8 cellular contexts compared by ENCODE assay signal in genomic region chr15:90389513-90389912, GRCh38. TPM values are rescaled to one million over a fixed set of nuclear protein-coding genes. Genes with fewer than 3 reads are reported as not detected.
DNase-seq lines count a peak whose midpoint lies in the region; ATAC-seq, FAIRE-seq and TF ChIP-seq lines count a peak whose summit lies in the region.

No MANE protein-coding gene starts in this region.

- H3K4me1 ChIP-seq in heart left ventricle (peaks cover 4 to 61% (median 49%) of the 10 kb centered on the region in 12 donors), mammary epithelial cell (ENCODE audit: insufficient read depth, low read length) (peaks cover 21% of the 10 kb centered on the region), mucosa of rectum (ENCODE audit: control insufficient read depth in 2 of 2, insufficient read depth in 2 of 2, low read length in 2 of 2) (peaks cover 34 to 50% of the 10 kb centered on the region in 2 donors), urinary bladder (ENCODE audit: insufficient read depth) (peaks cover 1% of the 10 kb centered on the region)

- H3K9ac ChIP-seq in mammary epithelial cell (ENCODE audit: insufficient read depth, low read length) (peak overlapping the region; percentile 98), mucosa of rectum (ENCODE audit: low read depth in 1 of 2, low read length in 2 of 2) (peak overlapping the region; percentile 52 to 99)

- H3K4me2 ChIP-seq in mammary epithelial cell (ENCODE audit: insufficient read depth, low read depth, low read length) = peak overlapping the region; percentile 84

- no TSS peak for BruUV-seq in mammary epithelial cell (replicated peaks; lab: Mats Ljungman, UMichigan)

- peak overlapping the region in 7 of 12 donors; percentile 94 to 100 (median 99) for H3K27ac ChIP-seq in heart left ventricle
- H3K27ac ChIP-seq in mammary epithelial cell (ENCODE audit: insufficient read depth, low read depth, low read length) = peak overlapping the region; percentile 89
- H3K27ac ChIP-seq in mucosa of rectum (ENCODE audit: low read depth in 2 of 2, low read length in 2 of 2) = peak overlapping the region in 1 of 2 donors; percentile 95
- H3K27ac ChIP-seq in urinary bladder (ENCODE audit: low read depth) = no peak overlapping the region

- dilution Hi-C loops in mammary epithelial cell (cut with HindIII; ENCODE audit: low sequenced_read_pairs) = no loop called here

- peaks cover 65% of the 10 kb centered on the region for H3K79me2 ChIP-seq in mammary epithelial cell (ENCODE audit: insufficient read depth, low read length)

- H3K27me3 ChIP-seq in heart left ventricle (no peaks in the 10 kb centered on the region), mammary epithelial cell (ENCODE audit: insufficient read depth, low read length) (no peaks in the 10 kb centered on the region), mucosa of rectum (ENCODE audit: control insufficient read depth in 2 of 2, insufficient read depth in 2 of 2, low read length in 2 of 2) (no peaks in the 10 kb centered on the region)

- intact Hi-C loops in heart left ventricle (cut with DNase I) (loop anchor here in 6 of 10 donors (1.0 to 5.0 kb wide), 5 partner anchors 15 to 74 kb away; no protein-coding TSS in a partner anchor), Right ventricle myocardium inferior (cut with DNase I) (loop anchor here (2.0 to 5.0 kb wide), 2 partner anchors 27 to 33 kb away; no protein-coding TSS in a partner anchor), mammary epithelial cell (cut with micrococcal nuclease) (loop anchor here (2.0 to 5.0 kb wide), 5 partner anchors 23 to 247 kb away; partner anchors contain the start of gene ZNF774)

- H3K4me3 ChIP-seq in heart left ventricle = peak overlapping the region in 11 of 12 donors; percentile 76 to 100 (median 94)
- H3K4me3 ChIP-seq in mammary epithelial cell (replicated peaks in 1 of 3; ENCODE audit: insufficient read depth in 1 of 3, low read depth in 2 of 3, low read length in 3 of 3) = peak overlapping the region; percentile 56 to 100 (median 99)
- H3K4me3 ChIP-seq in mucosa of rectum (ENCODE audit: low read length in 2 of 2) = peak overlapping the region; percentile 97 to 98
- peak overlapping the region; percentile 83 for H3K4me3 ChIP-seq in urinary bladder (ENCODE audit: low read depth, low read length)

- in situ Hi-C loops in mammary epithelial cell (cut with MboI; ENCODE audit: low sequenced_read_pairs in 2 of 2) = no loop called here

- H3K36me3 ChIP-seq in heart left ventricle (peaks cover 0 to 40% (median 27%) of the 10 kb centered on the region in 9 donors), mammary epithelial cell (ENCODE audit: insufficient read depth, low read length) (peaks cover 15% of the 10 kb centered on the region), mucosa of rectum (ENCODE audit: control insufficient read depth in 2 of 2, insufficient read depth in 2 of 2, low read length in 2 of 2) (peaks cover 17 to 21% of the 10 kb centered on the region in 2 donors), urinary bladder (ENCODE audit: insufficient read depth) (no peaks in the 10 kb centered on the region)

- 60 to 72% (median 71%) methylated on average over 6 of the region's 6 CpGs for WGBS in heart left ventricle, 4 donors
- 22% methylated on average over 3 of the region's 6 CpGs for WGBS in mammary epithelial cell (ENCODE audit: low coverage, missing lambda C conversion rate)
- WGBS in urinary bladder = 60% methylated on average over 6 of the region's 6 CpGs

- no peak for TF ChIP-seq CTCF in heart left ventricle (IDR thresholded peaks at IDR 0.05)
- TF ChIP-seq CTCF in mammary epithelial cell (conservative IDR thresholded peaks at IDR 0.05 in 1 of 2, IDR thresholded peaks at IDR 0.05 in 1 of 2; ENCODE audit: extremely low read depth in 1 of 2, insufficient read depth in 1 of 2, low read depth in 1 of 2, low read length in 2 of 2) = no peak

- CTCF ChIA-PET in mammary epithelial cell (lab: Charles Lee; ENCODE audit: low non-redundant PET) = no interaction called here

- no peaks in the 10 kb centered on the region for H4K20me1 ChIP-seq in mammary epithelial cell (ENCODE audit: insufficient read depth, low read length)

- H3K9me3 ChIP-seq in heart left ventricle (no peaks in the 10 kb centered on the region), mammary epithelial cell (replicated peaks; ENCODE audit: insufficient read depth, low read length) (no peaks in the 10 kb centered on the region), mucosa of rectum (ENCODE audit: control insufficient read depth in 2 of 2, low read length in 2 of 2) (no peaks in the 10 kb centered on the region)

- ATAC-seq in heart left ventricle (no peak), Right ventricle myocardium inferior (no peak), HG03520 (IDR thresholded peaks at IDR 0.05; ENCODE audit: unreplicated experiment) (no peak)

- DNase-seq in heart left ventricle (no peak), Right ventricle myocardium inferior (ENCODE audit: missing footprints) (no peak), mammary epithelial cell (no peak), RCC 7860 (ENCODE audit: low spot score) (no peak), HUDEP-2 (lab: John Stamatoyannopoulos, UW; ENCODE audit: unreplicated experiment in 76 of 76) (no peak)

- no peak for FAIRE-seq in RCC 7860 (lab: Jason Lieb, UNC)

- no peak for TF ChIP-seq POLR2A in heart left ventricle (IDR thresholded peaks at IDR 0.05)

- no peak overlapping the region for H2AFZ ChIP-seq in mammary epithelial cell (ENCODE audit: low read depth, low read length)

RNA-seq across cellular contexts. Expression of gene IQGAP1, which starts 1.5 kb away (rescaled TPM):
- 100 to 1,000 TPM in 1 of 9 donors, 10 to 100 TPM in 8; 28.6 to 115 (median 36.8) TPM for total RNA-seq in heart left ventricle
- 10 to 100 TPM; 18.9 to 31.3 TPM for polyA plus RNA-seq in heart left ventricle
- 47.6 TPM for total RNA-seq in Right ventricle myocardium inferior
- total RNA-seq in mammary epithelial cell = 100 to 1,000 TPM; 247 to 272 TPM
- polyA plus RNA-seq in mammary epithelial cell = 131 TPM
- polyA minus RNA-seq in mammary epithelial cell = 618 TPM
- total RNA-seq in urinary bladder = 257 TPM
- 147 TPM for polyA plus RNA-seq in urinary bladder

RNA-seq across cellular contexts. Expression of gene ZNF774, which starts 37.4 kb away (rescaled TPM):
- 1 to 10 TPM; 2.1 to 9.9 (median 5.9) TPM for total RNA-seq in heart left ventricle
- polyA plus RNA-seq in heart left ventricle = 1 to 10 TPM; 3.1 to 4.2 TPM
- 4.6 TPM for total RNA-seq in Right ventricle myocardium inferior
- 1 to 10 TPM; 5.7 to 6.0 TPM for total RNA-seq in mammary epithelial cell
- polyA plus RNA-seq in mammary epithelial cell = 2.2 TPM
- 2.8 TPM for polyA minus RNA-seq in mammary epithelial cell
- total RNA-seq in urinary bladder = 3.3 TPM
- polyA plus RNA-seq in urinary bladder = 1.1 TPM
